ENCODE assay signal across 8 cellular contexts in the genomic region with DNA sequence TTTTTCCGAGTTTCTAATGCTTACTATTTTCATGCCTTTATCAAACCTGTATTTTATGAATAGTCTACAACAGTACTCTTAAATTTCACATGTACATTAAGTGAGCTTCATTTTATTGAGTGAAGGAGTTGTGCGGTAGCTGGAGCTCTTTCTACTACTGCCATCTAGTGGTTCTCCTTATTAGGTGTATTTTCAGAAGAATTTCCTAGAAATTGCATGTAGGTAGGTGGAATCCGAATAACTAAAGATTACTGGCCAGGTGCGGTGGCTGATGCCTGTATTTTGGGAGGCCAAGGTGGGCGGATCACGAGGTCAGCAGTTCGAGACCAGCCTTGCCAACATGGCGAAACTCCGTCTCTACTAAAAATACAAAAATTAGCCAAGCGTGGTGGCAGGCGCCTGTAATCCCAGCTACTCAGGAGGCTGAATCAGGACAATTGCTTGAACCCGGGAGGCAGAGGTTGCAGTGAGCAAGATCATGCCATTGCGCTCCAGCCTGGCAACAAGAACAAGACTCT. TPM values are rescaled to one million over a fixed set of nuclear protein-coding genes. Genes with fewer than 3 reads are reported as not detected.
DNase-seq lines count a peak whose midpoint lies in the region; ATAC-seq, FAIRE-seq and TF ChIP-seq lines count a peak whose summit lies in the region.

No MANE protein-coding gene starts in this region.

- H3K4me3 Mint-ChIP-seq in activated B cell treated with CpG ODN at 0.5 μM for 24 hours (no peak overlapping the region), glutamatergic neuron (ENCODE audit: unreplicated experiment) (no peak overlapping the region)

- TF ChIP-seq CTCF in BJ (IDR thresholded peaks at IDR 0.05; ENCODE audit: insufficient read depth, low read depth, low read length) = peak; percentile 70
- TF ChIP-seq CTCF in activated B cell treated with CpG ODN at 0.5 μM for 24 hours (IDR thresholded peaks at IDR 0.05) = peak; percentile 64
- peak; percentile 79 for TF ChIP-seq CTCF in glutamatergic neuron (IDR thresholded peaks at IDR 0.05; ENCODE audit: partially characterized antibody, unreplicated experiment)

- peak; percentile 1 for DNase-seq in BJ (ENCODE audit: low read depth)
- DNase-seq in GM18507 (ENCODE audit: extremely low spot score, insufficient read length, low read depth) = peak; percentile 12
- DNase-seq in NCI-H2171 (lab: John Stamatoyannopoulos, UW) = peak; percentile 49
- no peak for DNase-seq in activated B cell treated with CpG ODN at 0.5 μM for 24 hours
- DNase-seq in glutamatergic neuron = no peak
- DNase-seq in retina = peak; percentile 42
- DNase-seq in stimulated activated CD8-positive, alpha-beta memory T cell treated with anti-CD3 and anti-CD28 coated beads, Interleukin-4, amount 100 ng/mL, for 48 hours = no peak

- no peak overlapping the region for H3K4me3 ChIP-seq in BJ (ENCODE audit: low read depth, low read length)

- POLR2A ChIA-PET in BJ (lab: Charles Lee) = interaction anchor here (0.6 kb wide), 1 partner anchor 448 kb away, joined by 12 read pairs; no protein-coding TSS in a partner anchor
- POLR2A ChIA-PET in activated B cell treated with CpG ODN at 0.5 μM for 24 hours (lab: Charles Lee) = interaction anchor here (1.2 kb wide), 1 partner anchor 144 kb away, joined by 3 read pairs; a partner anchor contains a TSS

- H3K27me3 ChIP-seq in BJ (ENCODE audit: control insufficient read depth, insufficient read depth, low read length) = no peaks in the 10 kb centered on the region

- H3K36me3 ChIP-seq in BJ (ENCODE audit: control insufficient read depth, insufficient read depth, low read length) = no peaks in the 10 kb centered on the region

- CTCF ChIA-PET in BJ (lab: Yijun Ruan, JAX) (interaction anchor here (0.6 to 2.9 kb wide), 36 partner anchors 9 to 844 kb away, joined by 3 to 47 read pairs (median 4); a partner anchor contains a TSS), activated B cell treated with CpG ODN at 0.5 μM for 24 hours (lab: Charles Lee) (interaction anchor here (0.7 to 3.0 kb wide), 24 partner anchors 10 to 495 kb away, joined by 3 to 62 read pairs (median 4); a partner anchor contains a TSS)

- no peaks in the 10 kb centered on the region for H3K36me3 Mint-ChIP-seq in activated B cell treated with CpG ODN at 0.5 μM for 24 hours (ENCODE audit: low read depth)
- no peaks in the 10 kb centered on the region for H3K36me3 Mint-ChIP-seq in glutamatergic neuron (ENCODE audit: unreplicated experiment)

- H3K27me3 Mint-ChIP-seq in activated B cell treated with CpG ODN at 0.5 μM for 24 hours (no peaks in the 10 kb centered on the region), glutamatergic neuron (ENCODE audit: unreplicated experiment) (peaks cover 1% of the 10 kb centered on the region)

- H3K27ac Mint-ChIP-seq in activated B cell treated with CpG ODN at 0.5 μM for 24 hours (no peak overlapping the region), glutamatergic neuron (ENCODE audit: unreplicated experiment) (no peak overlapping the region)

- H3K9me3 Mint-ChIP-seq in activated B cell treated with CpG ODN at 0.5 μM for 24 hours = no peaks in the 10 kb centered on the region
- no peaks in the 10 kb centered on the region for H3K9me3 Mint-ChIP-seq in glutamatergic neuron (ENCODE audit: unreplicated experiment)

- peaks cover 23% of the 10 kb centered on the region for H3K4me1 Mint-ChIP-seq in activated B cell treated with CpG ODN at 0.5 μM for 24 hours
- peaks cover 7% of the 10 kb centered on the region for H3K4me1 Mint-ChIP-seq in glutamatergic neuron (ENCODE audit: low read depth, unreplicated experiment)

- ATAC-seq in HG03060 (IDR thresholded peaks at IDR 0.05; ENCODE audit: low read depth, unreplicated experiment) (peak; percentile 48), activated B cell treated with CpG ODN at 0.5 μM for 24 hours (ENCODE audit: low read depth) (peak; percentile 53)

- peak; percentile 75 for FAIRE-seq in GM18507 (lab: Jason Lieb, UNC)

- intact Hi-C loops in activated B cell treated with CpG ODN at 0.5 μM for 24 hours (cut with micrococcal nuclease) = loop anchor here (1.0 to 10.0 kb wide), 6 partner anchors 82 to 1870 kb away; a partner anchor contains a TSS

RNA-seq across cellular contexts. Expression of a gene that starts 38.3 kb away (rescaled TPM):
- polyA plus RNA-seq in BJ (2011; rRNA removed) = not detected in 2 replicates
- polyA minus RNA-seq in BJ (2011; rRNA and poly(A)+ RNA removed) = not detected in 2 replicates
- total RNA-seq in activated B cell treated with CpG ODN at 0.5 μM for 24 hours (not detected in 2 replicates), glutamatergic neuron (ENCODE audit: unreplicated experiment) (not detected)

Comparison
In these comparisons a context has a peak if more than half of its experiments do, and no peak if none do; other contexts are left out.
1. DNase-seq: peak in BJ (single experiment), GM18507 (single experiment), NCI-H2171 (single experiment) and retina (single experiment); none in activated B cell treated with CpG ODN at 0.5 μM for 24 hours (single experiment), glutamatergic neuron (single experiment) and stimulated activated CD8-positive, alpha-beta memory T cell treated with anti-CD3 and anti-CD28 coated beads, Interleukin-4, amount 100 ng/mL, for 48 hours (single experiment).
2. Peak in every context shown above with its lines, with median percentiles within 50 percentile points of each other: CTCF ChIP-seq.